Comparison of ENCODE assay signal across 8 cellular contexts in genomic region chr11:118997627-118998387, GRCh38. TPM values are rescaled to one million over a fixed set of nuclear protein-coding genes. Genes with fewer than 3 reads are reported as not detected.
DNase-seq lines count a peak whose midpoint lies in the region; ATAC-seq and TF ChIP-seq lines count a peak whose summit lies in the region.

TSS of gene CENATAC (plus strand) at chr11:118998138. CDS start at chr11:118998198, 60 bp downstream.

- peaks cover 25 to 36% (median 29%) of the 10 kb centered on the region in 10 experiments for H3K4me1 ChIP-seq in BLaER1 treated with 17β-estradiol and CSF1 and Interleukin-3, amounts not matched to agents 10 nM and 100 nM

- H3K27me3 Mint-ChIP-seq in activated CD4-positive, alpha-beta T cell treated with anti-CD3 and anti-CD28 coated beads, Interleukin-2, amount 10 ng/mL, durations not matched to agents 7 days and 5 days = no peaks in the 10 kb centered on the region

- H4K20me1 ChIP-seq in BLaER1 treated with 17β-estradiol and CSF1 and Interleukin-3, amounts not matched to agents 10 nM and 100 nM = no peaks in the 10 kb centered on the region; a peak in 1 of 22 replicates

- no peaks in the 10 kb centered on the region for H3K9me3 Mint-ChIP-seq in activated CD4-positive, alpha-beta T cell treated with anti-CD3 and anti-CD28 coated beads, Interleukin-2, amount 10 ng/mL, durations not matched to agents 7 days and 5 days

- ATAC-seq in GM19328 (IDR thresholded peaks at IDR 0.05; ENCODE audit: unreplicated experiment) (peak; percentile 92), HG03469 (IDR thresholded peaks at IDR 0.05; ENCODE audit: unreplicated experiment) (peak; percentile 85)

- CTCF ChIA-PET in activated CD4-positive, alpha-beta T cell treated with anti-CD3 and anti-CD28 coated beads, Interleukin-2, amount 10 ng/mL, durations not matched to agents 7 days and 5 days (lab: Charles Lee) = interaction anchor here (0.6 to 2.1 kb wide), 7 partner anchors 13 to 358 kb away, joined by 3 to 5 read pairs (median 3); partner anchors contain the start of gene BCL9L

- POLR2A ChIA-PET in activated CD4-positive, alpha-beta T cell treated with anti-CD3 and anti-CD28 coated beads, Interleukin-2, amount 10 ng/mL, durations not matched to agents 7 days and 5 days (lab: Charles Lee) = interaction anchor here (0.7 kb wide), 1 partner anchor 50 kb away, joined by 3 read pairs; no protein-coding TSS in a partner anchor

- H3K27ac ChIP-seq in BLaER1 treated with 17β-estradiol and CSF1 and Interleukin-3, amounts not matched to agents 10 nM and 100 nM = peak within 1 kb of the TSS; percentile 55 to 83 (median 75)
- peak within 1 kb of the TSS; percentile 82 to 97 for H3K27ac ChIP-seq in coronary artery

- no peaks in the 10 kb centered on the region for H3K27me3 ChIP-seq in BLaER1 treated with 17β-estradiol and CSF1 and Interleukin-3, amounts not matched to agents 10 nM and 100 nM

- peaks cover 35% of the 10 kb centered on the region for H3K4me1 Mint-ChIP-seq in activated CD4-positive, alpha-beta T cell treated with anti-CD3 and anti-CD28 coated beads, Interleukin-2, amount 10 ng/mL, durations not matched to agents 7 days and 5 days

- peaks cover 30 to 48% (median 40%) of the 10 kb centered on the region in 11 experiments for H3K36me3 ChIP-seq in BLaER1 treated with 17β-estradiol and CSF1 and Interleukin-3, amounts not matched to agents 10 nM and 100 nM

- H3K4me3 ChIP-seq in BLaER1 treated with 17β-estradiol and CSF1 and Interleukin-3, amounts not matched to agents 10 nM and 100 nM = peak within 1 kb of the TSS; percentile 76 to 94 (median 83)
- H3K4me3 ChIP-seq in coronary artery = peak within 1 kb of the TSS; percentile 99

- H3K4me3 Mint-ChIP-seq in activated CD4-positive, alpha-beta T cell treated with anti-CD3 and anti-CD28 coated beads, Interleukin-2, amount 10 ng/mL, durations not matched to agents 7 days and 5 days = peak within 1 kb of the TSS; percentile 87

- H3K4me2 ChIP-seq in BLaER1 treated with 17β-estradiol and CSF1 and Interleukin-3, amounts not matched to agents 10 nM and 100 nM = peak within 1 kb of the TSS; percentile 90 to 99 (median 96)

- DNase-seq in NCI-H526 (lab: John Stamatoyannopoulos, UW) (peak; percentile 93 to 99), coronary artery (ENCODE audit: low spot score) (peak; percentile 95), left kidney (ENCODE audit: low read depth, low spot score) (peak; percentile 98)
- DNase-seq in activated CD4-positive, alpha-beta T cell treated with anti-CD3 and anti-CD28 coated beads, Interleukin-2, amount 10 ng/mL, durations not matched to agents 7 days and 5 days = peak; percentile 97
- DNase-seq in stimulated activated CD4-positive, alpha-beta T cell treated with anti-CD3 and anti-CD28 coated beads, Interleukin-2, amount 100 ng/mL, for 24 hours = peak; percentile 95 to 98

- H3K27ac Mint-ChIP-seq in activated CD4-positive, alpha-beta T cell treated with anti-CD3 and anti-CD28 coated beads, Interleukin-2, amount 10 ng/mL, durations not matched to agents 7 days and 5 days = peak within 1 kb of the TSS; percentile 95

- H3K36me3 Mint-ChIP-seq in activated CD4-positive, alpha-beta T cell treated with anti-CD3 and anti-CD28 coated beads, Interleukin-2, amount 10 ng/mL, durations not matched to agents 7 days and 5 days (ENCODE audit: low read depth) = peaks cover 44% of the 10 kb centered on the region

- peak within 1 kb of the TSS; percentile 76 to 87 (median 84) for H3K9ac ChIP-seq in BLaER1 treated with 17β-estradiol and CSF1 and Interleukin-3, amounts not matched to agents 10 nM and 100 nM

- peaks cover 0 to 17% (median 8%) of the 10 kb centered on the region in 11 experiments; a peak in 17 of 22 replicates for H3K9me3 ChIP-seq in BLaER1 treated with 17β-estradiol and CSF1 and Interleukin-3, amounts not matched to agents 10 nM and 100 nM (replicated peaks in 1 of 11)

- no peak for TF ChIP-seq CTCF in coronary artery (IDR thresholded peaks at IDR 0.05)

RNA-seq across cellular contexts. Expression of gene CENATAC, which starts in this region (rescaled TPM):
- 10 to 100 TPM; 40.4 to 47.2 TPM for total RNA-seq in activated CD4-positive, alpha-beta T cell treated with anti-CD3 and anti-CD28 coated beads, Interleukin-2, amount 10 ng/mL, durations not matched to agents 7 days and 5 days

Comparison
In these comparisons a context has a peak if more than half of its experiments do, and no peak if none do; other contexts are left out.
1. Peak in every context shown above with its lines: DNase-seq, ATAC-seq, H3K4me3 ChIP-seq and H3K27ac ChIP-seq.